ENCODE assay signal across 8 cellular contexts in the genomic region with DNA sequence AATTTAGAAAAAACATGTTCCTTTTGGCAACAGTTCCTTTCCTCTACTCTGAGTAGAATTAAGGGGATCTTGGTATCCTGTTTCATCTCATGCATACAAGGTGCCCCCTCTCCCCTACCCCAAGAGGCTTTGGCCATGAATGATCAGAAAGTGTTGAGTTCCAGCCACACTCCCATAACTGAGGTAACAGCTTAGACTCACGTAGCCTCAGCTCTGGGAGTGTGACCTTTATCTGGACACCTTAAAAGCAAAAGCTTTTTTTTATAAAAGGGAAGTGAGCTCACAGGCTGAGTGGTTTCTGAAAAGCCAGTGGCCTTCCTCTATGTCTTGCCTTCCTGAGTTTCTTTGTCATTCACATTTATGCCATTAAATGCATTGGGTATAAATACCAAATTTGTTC. TPM values are rescaled to one million over a fixed set of nuclear protein-coding genes. Genes with fewer than 3 reads are reported as not detected.
DNase-seq lines count a peak whose midpoint lies in the region; ATAC-seq and TF ChIP-seq lines count a peak whose summit lies in the region.

No MANE protein-coding gene starts in this region.

- H3K36me3 Mint-ChIP-seq in Caco-2 (ENCODE audit: insufficient read depth, unreplicated experiment) = no peaks in the 10 kb centered on the region

- H3K9me3 ChIP-seq in adrenal gland (replicated peaks in 1 of 3) (no peaks in the 10 kb centered on the region), Caco-2 (no peaks in the 10 kb centered on the region)

- H3K4me1 ChIP-seq in adrenal gland (replicated peaks in 1 of 2) (peaks cover 0 to 14% of the 10 kb centered on the region in 2 donors), Caco-2 (no peaks in the 10 kb centered on the region)

- peak overlapping the region; percentile 15 to 88 (median 61) for H3K27ac ChIP-seq in adrenal gland

- peak; percentile 65 for ATAC-seq in GM21360 (IDR thresholded peaks at IDR 0.05; ENCODE audit: unreplicated experiment)
- peak; percentile 70 for ATAC-seq in HG03521 (IDR thresholded peaks at IDR 0.05; ENCODE audit: unreplicated experiment)

- no peaks in the 10 kb centered on the region for H3K4me1 Mint-ChIP-seq in Caco-2 (ENCODE audit: low read depth, unreplicated experiment)

- no peak for TF ChIP-seq POLR2A in adrenal gland (IDR thresholded peaks at IDR 0.05)

- BruUV-seq in Caco-2 (replicated peaks; lab: Mats Ljungman, UMichigan) = no TSS peak

- H3K9me3 Mint-ChIP-seq in Caco-2 (ENCODE audit: unreplicated experiment) = no peaks in the 10 kb centered on the region

- H3K4me3 Mint-ChIP-seq in Caco-2 (ENCODE audit: unreplicated experiment) = no peak overlapping the region

- no peak for TF ChIP-seq CTCF in GM12865 (IDR thresholded peaks at IDR 0.05; ENCODE audit: insufficient read depth, low read depth, low read length, missing control alignments)
- no peak for TF ChIP-seq CTCF in adrenal gland (IDR thresholded peaks at IDR 0.05)
- no peak for TF ChIP-seq CTCF in Caco-2 (IDR thresholded peaks at IDR 0.05; ENCODE audit: insufficient read depth in 1 of 2, low read depth in 1 of 2, low read length in 1 of 2, severe bottlenecking in 1 of 2, unreplicated experiment in 1 of 2)

- peak overlapping the region; percentile 54 for H3K4me3 ChIP-seq in GM12865 (ENCODE audit: low read depth, low read length)
- H3K4me3 ChIP-seq in adrenal gland = peak overlapping the region in 1 of 4 donors; percentile 13
- H3K4me3 ChIP-seq in Caco-2 (ENCODE audit: low read depth, low read length) = no peak overlapping the region

- H3K27me3 Mint-ChIP-seq in Caco-2 (ENCODE audit: insufficient read depth, unreplicated experiment) = no peaks in the 10 kb centered on the region

- no peak overlapping the region for H3K27ac Mint-ChIP-seq in Caco-2 (ENCODE audit: unreplicated experiment)

- POLR2A ChIA-PET in Caco-2 (lab: Charles Lee) = no interaction called here

- DNase-seq in GM12865 (ENCODE audit: low read depth) (peak; percentile 82), adrenal gland (peak in 3 of 7 donors; percentile 29 to 34 (median 32)), HCEC 1CT (no peak), Caco-2 (no peak), NCI-H1092 treated with DMSO at 0.1 percent for 48 hours (lab: John Stamatoyannopoulos, UW) (no peak), ecto neural progenitor cell (ENCODE audit: low spot score) (no peak)

- WGBS in adrenal gland, 4 donors = 13 to 50% (median 25%) methylated on average over 1 of the region's 1 CpG

- H3K36me3 ChIP-seq in adrenal gland (replicated peaks in 1 of 2) (no peaks in the 10 kb centered on the region), Caco-2 (ENCODE audit: control insufficient read depth, insufficient read depth, low read length) (no peaks in the 10 kb centered on the region)

- CTCF ChIA-PET in Caco-2 (lab: Charles Lee) = no interaction called here

- intact Hi-C loops in adrenal gland (cut with DNase I) = no loop called here
- intact Hi-C loops in Caco-2 (cut with micrococcal nuclease; ENCODE audit: unreplicated experiment) = no loop called here

- H3K27me3 ChIP-seq in adrenal gland (no peaks in the 10 kb centered on the region), Caco-2 (replicated peaks; ENCODE audit: control insufficient read depth, insufficient read depth, low read length) (no peaks in the 10 kb centered on the region)

RNA-seq across cellular contexts. Expression of gene HAVCR2, which starts 0.9 kb away (rescaled TPM):
- 10 to 100 TPM in 7 of 8 donors, 1 to 10 TPM in 1; 2.4 to 48.6 (median 17.7) TPM for total RNA-seq in adrenal gland
- polyA plus RNA-seq in adrenal gland = 10 to 100 TPM in 1 of 3 donors, 1 to 10 TPM in 2; 6.2 to 11.4 (median 7.4) TPM
- 0.32 and 0.41 TPM in 2 replicates for total RNA-seq in Caco-2 (2022)

RNA-seq across cellular contexts. Expression of gene MED7, which starts 32.9 kb away (rescaled TPM):
- total RNA-seq in adrenal gland = 10 to 100 TPM in 7 of 8 donors, 1 to 10 TPM in 1; 9.5 to 45.3 (median 16.7) TPM
- polyA plus RNA-seq in adrenal gland = 10 to 100 TPM; 16.3 to 42.4 (median 19.6) TPM
- total RNA-seq in Caco-2 (2022) = 14.6 and 17.3 TPM in 2 replicates

RNA-seq across cellular contexts. Expression of gene HAVCR1, which starts 50.8 kb away (rescaled TPM):
- total RNA-seq in adrenal gland = not detected
- polyA plus RNA-seq in adrenal gland = under 1 TPM in 1 of 3 donors, not detected in 2; 0.07 TPM
- 135 and 144 TPM in 2 replicates for total RNA-seq in Caco-2 (2022)

RNA-seq across cellular contexts. Expression of gene GARIN3, which starts 56.3 kb away (rescaled TPM):
- total RNA-seq in adrenal gland = not detected
- not detected for polyA plus RNA-seq in adrenal gland
- total RNA-seq in Caco-2 (2022) = not detected in 2 replicates

Comparison
In these comparisons a context has a peak if more than half of its experiments do, and no peak if none do; other contexts are left out.
1. RNA of gene HAVCR1, which starts 50.8 kb away (total RNA-seq): 135 to 144 TPM in Caco-2; not detected in adrenal gland; every median in the first group is over 10 times any median in the second.